15 cellular contexts compared by ENCODE assay signal in genomic region chr3:23396746-23397145, GRCh38.
A peak's percentile ranks its signal among the peaks of the same experiment; 100 is the strongest.
DNase-seq lines count a peak whose midpoint lies in the region; ATAC-seq, FAIRE-seq and TF ChIP-seq lines count a peak whose summit lies in the region.
"Had no signal": no experiment of that assay in that cellular context is flagged by ENCODE, and none has a peak within 500 bp of the region (broad histone marks: within the 10 kb centered on the region; RNA-seq: fewer than 3 reads in every experiment).

No MANE protein-coding gene starts in this region.

- no peak for ATAC-seq in GM21528 (IDR thresholded peaks at IDR 0.05; ENCODE audit: low FRiP score, unreplicated experiment)

- H3K4me3 ChIP-seq in HEK293 (ENCODE audit: low read depth, low read length), result no peak overlapping the region
- H3K4me3 ChIP-seq in endothelial cell of umbilical vein (replicated peaks in 1 of 3; ENCODE audit: insufficient read depth in 1 of 3, low read depth in 1 of 3, low read length in 3 of 3), result no peak overlapping the region
- H3K4me3 ChIP-seq: HAP-1 had no signal

- no peak for TF ChIP-seq POLR2A in endothelial cell of umbilical vein (IDR thresholded peaks at IDR 0.05; ENCODE audit: low read depth, low read length)

- no peak overlapping the region for H3K4me3 Mint-ChIP-seq in Calu3 (ENCODE audit: low read depth, unreplicated experiment)

- H3K27ac ChIP-seq in HEK293 (ENCODE audit: extremely low read depth, low read depth, low read length) (no peak overlapping the region), endothelial cell of umbilical vein (ENCODE audit: insufficient read depth, low read depth, low read length) (no peak overlapping the region)

- no peak for FAIRE-seq in endothelial cell of umbilical vein (lab: Jason Lieb, UNC)

- CTCF ChIA-PET in HEK293 (lab: Yijun Ruan, JAX) (no interaction called here), endothelial cell of umbilical vein (lab: Charles Lee) (interaction anchor here (1.5 kb wide), 1 partner anchor 37 kb away, joined by 4 read pairs; no protein-coding TSS in a partner anchor), Calu3 (lab: Charles Lee) (no interaction called here)

- in situ Hi-C loops in ACHN (cut with HindIII; ENCODE audit: low pct_ligation_motif_present, low pct_unique_long_range_greater_than_20kb, low sequenced_read_pairs), result no loop called here

- H3K36me3 ChIP-seq in HEK293 (ENCODE audit: control insufficient read depth in 2 of 2, insufficient read depth in 1 of 2, low read length in 2 of 2) (no peaks in the 10 kb centered on the region), endothelial cell of umbilical vein (ENCODE audit: control insufficient read depth in 2 of 2, extremely low read depth in 1 of 2, insufficient read depth in 2 of 2, low read length in 2 of 2) (no peaks in the 10 kb centered on the region)
- H3K36me3 ChIP-seq: HAP-1 had no signal

- H3K9me1 ChIP-seq in endothelial cell of umbilical vein (replicated peaks; ENCODE audit: control insufficient read depth, extremely low read depth, insufficient read depth, low read length), result no peaks in the 10 kb centered on the region

- BruUV-seq in endothelial cell of umbilical vein (replicated peaks; lab: Mats Ljungman, UMichigan) (no TSS peak), Calu3 (replicated peaks; lab: Mats Ljungman, UMichigan) (no TSS peak)

- H3K27me3 Mint-ChIP-seq in Calu3 (ENCODE audit: unreplicated experiment), result no peaks in the 10 kb centered on the region

- H3K36me3 Mint-ChIP-seq in Calu3 (ENCODE audit: insufficient read depth, unreplicated experiment), result no peaks in the 10 kb centered on the region

- dilution Hi-C loops in endothelial cell of umbilical vein (cut with MboI; ENCODE audit: extremely low pct_ligation_motif_present, low sequenced_read_pairs), result no loop called here

- H3K4me1 Mint-ChIP-seq in Calu3 (ENCODE audit: low read depth, unreplicated experiment), result no peaks in the 10 kb centered on the region

- POLR2A ChIA-PET in HEK293 (lab: Yijun Ruan, JAX), result no interaction called here
- POLR2A ChIA-PET in endothelial cell of umbilical vein (lab: Charles Lee), result no interaction called here

- intact Hi-C loops in endothelial cell of umbilical vein (cut with micrococcal nuclease), result no loop called here
- intact Hi-C loops in Calu3 (cut with micrococcal nuclease; ENCODE audit: unreplicated experiment), result no loop called here

- H3K4me1 ChIP-seq in HEK293 (ENCODE audit: control insufficient read depth, insufficient read depth, low read length), result peaks cover 4% of the 10 kb centered on the region; the same call in 1 of the 2 replicates
- H3K4me1 ChIP-seq in endothelial cell of umbilical vein (ENCODE audit: control insufficient read depth, extremely low read depth, insufficient read depth, low read length), result peaks cover 7% of the 10 kb centered on the region
- H3K4me1 ChIP-seq: HAP-1 had no signal

- no peak for TF ChIP-seq CTCF in HEK293 (tag by site-specific recombination; IDR thresholded peaks at IDR 0.05)
- TF ChIP-seq CTCF in endothelial cell of umbilical vein (IDR thresholded peaks at IDR 0.05; ENCODE audit: extremely low read depth in 1 of 2, insufficient read depth in 1 of 2, low read depth in 1 of 2, low read length in 2 of 2), result no peak
- no peak for TF ChIP-seq CTCF in Calu3 (IDR thresholded peaks at IDR 0.05; ENCODE audit: unreplicated experiment)

- H3K79me2 ChIP-seq in endothelial cell of umbilical vein (ENCODE audit: control insufficient read depth, insufficient read depth, low read length), result no peaks in the 10 kb centered on the region

- no peaks in the 10 kb centered on the region for H4K20me1 ChIP-seq in endothelial cell of umbilical vein (replicated peaks; ENCODE audit: control insufficient read depth, extremely low read depth, insufficient read depth, low read length)

- H3K27ac Mint-ChIP-seq in Calu3 (ENCODE audit: unreplicated experiment), result no peak overlapping the region

- DNase-seq in NCI-H2227 treated with DMSO at 0.1 percent for 48 hours (lab: John Stamatoyannopoulos, UW), result peak; percentile 9
- DNase-seq in endothelial cell of umbilical vein (ENCODE audit: low read depth, low spot score), result peak; percentile 24
- DNase-seq in kidney tubule cell (ENCODE audit: low spot score), result peak; percentile 4
- DNase-seq in Calu3, result no peak
- DNase-seq in ACHN, result no peak
- DNase-seq: AML-193, COR-L47, KBM-7, NCI-H1092 treated with DMSO at 0.1 percent for 48 hours, NCI-H446 treated with DMSO at 0.1 percent for 48 hours, OCI-M1, RPMI8226 had no signal

- no peak overlapping the region for H2AFZ ChIP-seq in endothelial cell of umbilical vein (ENCODE audit: low read depth, low read length)

- peak overlapping the region; percentile 17 for H3K4me2 ChIP-seq in endothelial cell of umbilical vein (ENCODE audit: insufficient read depth, low read length)

- H3K9me3 ChIP-seq in HEK293 (ENCODE audit: control insufficient read depth, insufficient read depth, low read depth, low read length) (no peaks in the 10 kb centered on the region), endothelial cell of umbilical vein (replicated peaks; ENCODE audit: control insufficient read depth, insufficient read depth, low read length) (no peaks in the 10 kb centered on the region)
- H3K9me3 ChIP-seq: HAP-1 had no signal

- H3K9me3 Mint-ChIP-seq in Calu3 (ENCODE audit: low read depth, unreplicated experiment), result no peaks in the 10 kb centered on the region

- no peaks in the 10 kb centered on the region for H3K27me3 ChIP-seq in endothelial cell of umbilical vein (ENCODE audit: control insufficient read depth in 2 of 2, insufficient read depth in 2 of 2, low read length in 2 of 2)

- no peak overlapping the region for H3K9ac ChIP-seq in endothelial cell of umbilical vein (replicated peaks; ENCODE audit: extremely low read depth, insufficient read depth, low read length)

TF ChIP-seq in endothelial cell of umbilical vein, 7 proteins besides CTCF, POLR2A, EP300 and RAD21:
- TF ChIP-seq FOS (IDR thresholded peaks at IDR 0.05; ENCODE audit: borderline replicate concordance, insufficient read depth, low read length) (no peak), EZH2 (IDR thresholded peaks at IDR 0.05; ENCODE audit: borderline replicate concordance, low read depth, low read length, severe bottlenecking) (no peak), GATA2 (IDR thresholded peaks at IDR 0.05; ENCODE audit: insufficient read depth, insufficient read length, low read depth, low read length) (no peak), POLR2AphosphoS5 (IDR thresholded peaks at IDR 0.05; ENCODE audit: insufficient read depth, low read depth, low read length) (no peak), JUN (IDR thresholded peaks at IDR 0.05; ENCODE audit: borderline replicate concordance, insufficient read depth, insufficient read length, low read depth) (no peak), MAX (IDR thresholded peaks at IDR 0.05; ENCODE audit: insufficient read depth, insufficient read length) (no peak), MYC (IDR thresholded peaks at IDR 0.05; ENCODE audit: low read depth, low read length) (no peak)
TF ChIP-seq in endothelial cell of umbilical vein: peak in this region for 0.

Comparison
In these comparisons a context has a peak if more than half of its experiments do, and no peak if none do; other contexts are left out.
1. DNase-seq: peak in NCI-H2227 treated with DMSO at 0.1 percent for 48 hours (single experiment), endothelial cell of umbilical vein (single experiment) and kidney tubule cell (single experiment); none in Calu3 (single experiment) and ACHN (single experiment).